10 cellular contexts compared by ENCODE assay signal in the genomic region with DNA sequence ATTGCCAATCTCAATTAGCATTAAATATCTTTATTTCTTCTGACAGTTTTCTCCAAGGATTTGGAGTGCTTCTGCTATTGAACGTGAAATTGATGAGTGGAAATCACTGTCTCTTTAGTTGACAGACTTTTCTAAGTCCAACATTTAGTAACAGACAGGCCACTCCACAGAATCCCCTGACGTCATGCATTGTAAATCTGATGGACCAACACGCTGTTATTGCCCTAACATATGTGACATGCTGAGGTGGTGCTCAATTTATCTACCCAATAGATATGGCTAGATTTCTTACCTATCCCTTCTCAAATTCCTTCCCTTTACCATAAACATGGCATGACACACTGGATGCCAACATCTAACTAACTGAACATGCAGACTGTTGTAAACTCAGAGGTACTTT.
"Had no signal": no experiment of that assay in that cellular context is flagged by ENCODE, and none has a peak within 500 bp of the region (broad histone marks: within the 10 kb centered on the region; RNA-seq: fewer than 3 reads in every experiment).

No MANE protein-coding gene starts in this region.

- H3K27ac ChIP-seq: HL-60 had no signal

- ATAC-seq: GM23338, HCT116, K562 had no signal

- FAIRE-seq: H1, K562 had no signal

- H2AFZ ChIP-seq: GM23338 had no signal

- H3K4me1 ChIP-seq: HAP-1 had no signal

- DNase-seq: H7, IMR-90, Kasumi-1, KG1 had no signal

- H3K4me3 ChIP-seq: GM23338, HAP-1, K562 had no signal

- H3K9me3 ChIP-seq: HAP-1 had no signal

- H3K36me3 ChIP-seq: HAP-1 had no signal

- H3K4me2 ChIP-seq: GM23338 had no signal
